In the genomic region with DNA sequence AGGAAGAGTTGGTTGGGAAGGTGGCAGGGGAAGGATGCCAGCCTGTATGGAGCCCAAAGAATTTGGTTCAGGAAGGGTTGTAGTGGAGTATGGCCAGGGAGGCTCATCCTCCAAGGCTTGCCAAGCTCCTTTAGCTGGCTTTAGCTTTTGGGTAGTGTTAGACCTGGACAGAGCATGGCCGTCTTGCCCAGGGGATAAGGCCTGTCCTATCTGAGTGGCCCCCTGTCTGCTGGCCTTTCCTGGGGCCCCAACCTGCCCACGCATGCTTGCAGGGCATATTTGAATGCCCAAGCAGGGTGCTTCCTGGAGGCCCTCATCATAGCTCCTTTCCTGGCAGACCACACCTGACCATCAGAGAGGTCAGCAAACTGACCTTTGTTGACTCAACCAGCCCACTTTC, we compare ENCODE assay signal across 6 cellular contexts.
"Had no signal": no experiment of that assay in that cellular context is flagged by ENCODE, and none has a peak within 500 bp of the region (broad histone marks: within the 10 kb centered on the region; RNA-seq: fewer than 3 reads in every experiment).

No MANE protein-coding gene starts in this region.

- FAIRE-seq: H1, K562 had no signal

- H3K4me3 ChIP-seq: GM23338, K562 had no signal

- DNase-seq: H9, HCEC 1CT, IMR-90 had no signal

- ATAC-seq: GM23338, K562 had no signal
